8 cellular contexts compared by ENCODE assay signal in genomic region chr9:2066312-2067273, GRCh38. TPM values are rescaled to one million over a fixed set of nuclear protein-coding genes. Genes with fewer than 3 reads are reported as not detected.
A peak's percentile ranks its signal among the peaks of the same experiment; 100 is the strongest.
DNase-seq lines count a peak whose midpoint lies in the region; ATAC-seq and TF ChIP-seq lines count a peak whose summit lies in the region.

No MANE protein-coding gene starts in this region.

- peak; percentile 34 to 59 for ATAC-seq in activated T-cell treated with anti-CD3 and anti-CD28 coated beads, Interleukin-2, amount 50 U/mL, for 72 hours (replicated peaks in 1 of 2)
- ATAC-seq in left ventricle myocardium superior: peak; percentile 37
- ATAC-seq in GM21825 (IDR thresholded peaks at IDR 0.05; ENCODE audit: unreplicated experiment): no peak

- CTCF ChIA-PET in activated naive CD4-positive, alpha-beta T cell treated with anti-CD3 and anti-CD28 coated beads for 36 hours (lab: Charles Lee): interaction anchor here (1.2 to 1.7 kb wide), 3 partner anchors 11 to 125 kb away, joined by 4 to 5 read pairs (median 4); no protein-coding TSS in a partner anchor

- peaks cover 19% of the 10 kb centered on the region for H3K4me1 Mint-ChIP-seq in activated T-cell treated with anti-CD3 and anti-CD28 coated beads, Interleukin-2, amount 50 U/mL, for 72 hours (ENCODE audit: low read depth)
- peaks cover 7% of the 10 kb centered on the region for H3K4me1 Mint-ChIP-seq in type B pancreatic cell (ENCODE audit: unreplicated experiment)
- H3K4me1 Mint-ChIP-seq in activated naive CD4-positive, alpha-beta T cell treated with anti-CD3 and anti-CD28 coated beads for 36 hours (ENCODE audit: low read depth): peaks cover 13% of the 10 kb centered on the region

- H3K36me3 Mint-ChIP-seq in activated T-cell treated with anti-CD3 and anti-CD28 coated beads, Interleukin-2, amount 50 U/mL, for 72 hours (ENCODE audit: insufficient read depth in 2 of 2): peaks cover 5 to 12% of the 10 kb centered on the region in 2 donors
- H3K36me3 Mint-ChIP-seq in type B pancreatic cell: peaks cover 27% of the 10 kb centered on the region
- H3K36me3 Mint-ChIP-seq in activated naive CD4-positive, alpha-beta T cell treated with anti-CD3 and anti-CD28 coated beads for 36 hours (ENCODE audit: low read depth): peaks cover 23% of the 10 kb centered on the region

- no peaks in the 10 kb centered on the region for H3K27me3 Mint-ChIP-seq in activated T-cell treated with anti-CD3 and anti-CD28 coated beads, Interleukin-2, amount 50 U/mL, for 72 hours (ENCODE audit: low read depth)
- H3K27me3 Mint-ChIP-seq in type B pancreatic cell: no peaks in the 10 kb centered on the region
- H3K27me3 Mint-ChIP-seq in activated naive CD4-positive, alpha-beta T cell treated with anti-CD3 and anti-CD28 coated beads for 36 hours (ENCODE audit: low read depth): no peaks in the 10 kb centered on the region

- no peak overlapping the region for H3K27ac Mint-ChIP-seq in activated T-cell treated with anti-CD3 and anti-CD28 coated beads, Interleukin-2, amount 50 U/mL, for 72 hours
- H3K27ac Mint-ChIP-seq in type B pancreatic cell: peak overlapping the region; percentile 83
- H3K27ac Mint-ChIP-seq in activated naive CD4-positive, alpha-beta T cell treated with anti-CD3 and anti-CD28 coated beads for 36 hours: no peak overlapping the region

- H3K4me3 Mint-ChIP-seq in activated T-cell treated with anti-CD3 and anti-CD28 coated beads, Interleukin-2, amount 50 U/mL, for 72 hours: no peak overlapping the region
- no peak overlapping the region for H3K4me3 Mint-ChIP-seq in type B pancreatic cell
- no peak overlapping the region for H3K4me3 Mint-ChIP-seq in activated naive CD4-positive, alpha-beta T cell treated with anti-CD3 and anti-CD28 coated beads for 36 hours

- intact Hi-C loops in left ventricle myocardium superior (cut with micrococcal nuclease): no loop called here
- intact Hi-C loops in activated naive CD4-positive, alpha-beta T cell treated with anti-CD3 and anti-CD28 coated beads for 36 hours (cut with micrococcal nuclease): loop anchor here (1.0 to 2.0 kb wide), 7 partner anchors 12 to 606 kb away; no protein-coding TSS in a partner anchor

- no peak for DNase-seq in activated T-cell treated with anti-CD3 and anti-CD28 coated beads, Interleukin-2, amount 50 U/mL, for 72 hours
- DNase-seq in activated T-cell treated with anti-CD3 and anti-CD28 coated beads, Interleukin-2, amount 50 U/mL, for 48 hours: no peak
- DNase-seq in SW480 (ENCODE audit: low spot score) (peak; percentile 14), left ventricle myocardium superior (no peak), type B pancreatic cell (ENCODE audit: extremely low spot score, unreplicated experiment) (no peak), COLO829 (ENCODE audit: low spot score) (no peak)
- DNase-seq in activated naive CD4-positive, alpha-beta T cell treated with anti-CD3 and anti-CD28 coated beads for 36 hours: no peak

- TF ChIP-seq CTCF in type B pancreatic cell (conservative IDR thresholded peaks at IDR 0.05): no peak

- no peaks in the 10 kb centered on the region for H3K9me3 Mint-ChIP-seq in activated T-cell treated with anti-CD3 and anti-CD28 coated beads, Interleukin-2, amount 50 U/mL, for 72 hours
- no peaks in the 10 kb centered on the region for H3K9me3 Mint-ChIP-seq in type B pancreatic cell
- H3K9me3 Mint-ChIP-seq in activated naive CD4-positive, alpha-beta T cell treated with anti-CD3 and anti-CD28 coated beads for 36 hours: no peaks in the 10 kb centered on the region

RNA-seq across cellular contexts. Expression of gene SMARCA2, which starts 51.4 kb away (rescaled TPM):
- total RNA-seq in activated T-cell treated with anti-CD3 and anti-CD28 coated beads, Interleukin-2, amount 50 U/mL, for 72 hours: 100 to 1,000 TPM; 117 to 120 TPM
- total RNA-seq in left ventricle myocardium superior (111 TPM), type B pancreatic cell (ENCODE audit: low replicate concordance) (131 and 174 TPM in 2 replicates)
- total RNA-seq in activated naive CD4-positive, alpha-beta T cell treated with anti-CD3 and anti-CD28 coated beads for 36 hours: 10 to 100 TPM; 87.8 to 89.9 TPM
